ENCODE assay signal across 8 cellular contexts in genomic region chrX:64975491-64975890, GRCh38. TPM values are rescaled to one million over a fixed set of nuclear protein-coding genes. Genes with fewer than 3 reads are reported as not detected.
A peak's percentile ranks its signal among the peaks of the same experiment; 100 is the strongest.
DNase-seq lines count a peak whose midpoint lies in the region; ATAC-seq and TF ChIP-seq lines count a peak whose summit lies in the region.

No MANE protein-coding gene starts in this region.

- H2AK5ac ChIP-seq in trophoblast cell (ENCODE audit: low read length) = no peak overlapping the region

- intact Hi-C loops in left ventricle myocardium inferior (cut with micrococcal nuclease) = no loop called here

- DNase-seq in NCI-H82 (lab: John Stamatoyannopoulos, UW) (peak; percentile 72), left ventricle myocardium inferior (peak; percentile 13), trophoblast cell (peak in 1 of 2 donors; percentile 6), HCEC 1CT (no peak)
- peak; percentile 8 for DNase-seq in activated naive CD8-positive, alpha-beta T cell treated with anti-CD3 and anti-CD28 coated beads for 36 hours

- peaks cover 20% of the 10 kb centered on the region for H3K36me3 Mint-ChIP-seq in activated naive CD8-positive, alpha-beta T cell treated with anti-CD3 and anti-CD28 coated beads for 36 hours

- no peaks in the 10 kb centered on the region for H3K27me3 Mint-ChIP-seq in activated naive CD8-positive, alpha-beta T cell treated with anti-CD3 and anti-CD28 coated beads for 36 hours

- no CpG with 5 or more reads among the region's 24 CpGs for WGBS in trophoblast cell (ENCODE audit: extremely low coverage, insufficient coverage, insufficient read length)

- H3K79me1 ChIP-seq in trophoblast cell (ENCODE audit: low read length) = peaks cover 2% of the 10 kb centered on the region

- no peaks in the 10 kb centered on the region for H3K36me3 ChIP-seq in left ventricle myocardium inferior
- no peaks in the 10 kb centered on the region for H3K36me3 ChIP-seq in trophoblast cell (ENCODE audit: control insufficient read depth in 1 of 2, insufficient read depth in 2 of 2, low read length in 2 of 2)

- H3K9me3 ChIP-seq in left ventricle myocardium inferior (replicated peaks) = no peaks in the 10 kb centered on the region
- H3K9me3 ChIP-seq in trophoblast cell (ENCODE audit: insufficient read depth, low read depth, low read length) = no peaks in the 10 kb centered on the region

- H3K79me2 ChIP-seq in trophoblast cell (ENCODE audit: control insufficient read depth, insufficient read depth, low read length, poor library complexity) = no peaks in the 10 kb centered on the region

- no peaks in the 10 kb centered on the region for H3K27me3 ChIP-seq in left ventricle myocardium inferior (ENCODE audit: low read depth)
- no peaks in the 10 kb centered on the region for H3K27me3 ChIP-seq in trophoblast cell (ENCODE audit: insufficient read depth, low read length)

- H3K4me3 Mint-ChIP-seq in activated naive CD8-positive, alpha-beta T cell treated with anti-CD3 and anti-CD28 coated beads for 36 hours = peak overlapping the region; percentile 91

- no peak overlapping the region for H3K14ac ChIP-seq in trophoblast cell (ENCODE audit: low read length)

- no peak overlapping the region for H3K23ac ChIP-seq in trophoblast cell (ENCODE audit: low read length)

- peak overlapping the region; percentile 54 for H3K27ac ChIP-seq in 22Rv1
- no peak overlapping the region for H3K27ac ChIP-seq in left ventricle myocardium inferior (replicated peaks)
- H3K27ac ChIP-seq in trophoblast cell (ENCODE audit: low read depth, low read length) = no peak overlapping the region

- ATAC-seq in GM19452 (IDR thresholded peaks at IDR 0.05; ENCODE audit: unreplicated experiment) = peak; percentile 29
- ATAC-seq in HG02973 (IDR thresholded peaks at IDR 0.05; ENCODE audit: unreplicated experiment) = no peak

- TF ChIP-seq CTCF in 22Rv1 (IDR thresholded peaks at IDR 0.05) (no peak), left ventricle myocardium inferior (IDR thresholded peaks at IDR 0.05; ENCODE audit: borderline replicate concordance) (no peak)

- no peak overlapping the region for H4K12ac ChIP-seq in trophoblast cell (ENCODE audit: low read depth, low read length)

- H3K4me1 Mint-ChIP-seq in activated naive CD8-positive, alpha-beta T cell treated with anti-CD3 and anti-CD28 coated beads for 36 hours = peaks cover 12% of the 10 kb centered on the region

- peak overlapping the region; percentile 72 for H3K9ac ChIP-seq in trophoblast cell (ENCODE audit: low read length)

- H2AFZ ChIP-seq in trophoblast cell (ENCODE audit: insufficient read depth, low read length, poor library complexity) = peak overlapping the region; percentile 45

- H3K4me1 ChIP-seq in left ventricle myocardium inferior (peaks cover 6% of the 10 kb centered on the region), trophoblast cell (ENCODE audit: control insufficient read depth in 1 of 2, insufficient read depth in 2 of 2, low read length in 2 of 2) (peaks cover 0 to 2% of the 10 kb centered on the region in 2 experiments)

- H3K4me3 ChIP-seq in left ventricle myocardium inferior = peak overlapping the region; percentile 72
- H3K4me3 ChIP-seq in trophoblast cell (ENCODE audit: low read depth, low read length) = peak overlapping the region; percentile 82

- H4K91ac ChIP-seq in trophoblast cell (ENCODE audit: low read depth, low read length) = no peak overlapping the region

- no peak overlapping the region for H3K18ac ChIP-seq in trophoblast cell (ENCODE audit: low read length)

- no peaks in the 10 kb centered on the region for H3K9me3 Mint-ChIP-seq in activated naive CD8-positive, alpha-beta T cell treated with anti-CD3 and anti-CD28 coated beads for 36 hours

- no peak overlapping the region for H3K4ac ChIP-seq in trophoblast cell (ENCODE audit: low read depth, low read length)

- H2BK5ac ChIP-seq in trophoblast cell (ENCODE audit: low read depth, low read length, poor library complexity) = no peak overlapping the region

- H3K4me2 ChIP-seq in trophoblast cell (ENCODE audit: low read length) = peak overlapping the region; percentile 82

- H2BK120ac ChIP-seq in trophoblast cell (ENCODE audit: insufficient read depth, low read length, poor library complexity) = no peak overlapping the region

- no peak overlapping the region for H4K8ac ChIP-seq in trophoblast cell (ENCODE audit: low read depth, low read length)

- peak overlapping the region; percentile 86 for H3K27ac Mint-ChIP-seq in activated naive CD8-positive, alpha-beta T cell treated with anti-CD3 and anti-CD28 coated beads for 36 hours

- H2BK12ac ChIP-seq in trophoblast cell (ENCODE audit: low read length) = no peak overlapping the region

RNA-seq across cellular contexts. Expression of gene ZC4H2, which starts 0.8 kb away (rescaled TPM):
- 10 to 100 TPM; 12.6 to 14.4 TPM for total RNA-seq in activated naive CD8-positive, alpha-beta T cell treated with anti-CD3 and anti-CD28 coated beads for 36 hours
- 3.5 TPM for total RNA-seq in left ventricle myocardium inferior
- 9.2 and 10.2 TPM in 2 replicates for polyA plus RNA-seq in trophoblast cell (2013)

RNA-seq across cellular contexts. Expression of gene ZC3H12B, which starts 59.1 kb away (rescaled TPM):
- under 1 TPM; 0.72 to 0.88 TPM for total RNA-seq in activated naive CD8-positive, alpha-beta T cell treated with anti-CD3 and anti-CD28 coated beads for 36 hours
- total RNA-seq in left ventricle myocardium inferior = 0.41 TPM
- 0.70 and 0.71 TPM in 2 replicates for polyA plus RNA-seq in trophoblast cell (2013)
